In genomic region chrX:37684918-37685317, GRCh38 we compare ENCODE assay signal across 9 cellular contexts. TPM values are rescaled to one million over a fixed set of nuclear protein-coding genes. Genes with fewer than 3 reads are reported as not detected.
DNase-seq lines count a peak whose midpoint lies in the region; ATAC-seq and TF ChIP-seq lines count a peak whose summit lies in the region.
"Had no signal": no experiment of that assay in that cellular context is flagged by ENCODE, and none has a peak within 500 bp of the region (broad histone marks: within the 10 kb centered on the region; RNA-seq: fewer than 3 reads in every experiment).

No MANE protein-coding gene starts in this region.

- H3K4me1 Mint-ChIP-seq in MCF 10A (ENCODE audit: insufficient read depth, unreplicated experiment) (no peaks in the 10 kb centered on the region), T-helper 17 cell (no peaks in the 10 kb centered on the region)
- H3K4me1 Mint-ChIP-seq: activated CD4-positive, alpha-beta T cell treated with anti-CD3 and anti-CD28 coated beads, Interleukin-2, amount 10 ng/mL, durations not matched to agents 24 days and 14 days had no signal

- H3K27me3 ChIP-seq in breast epithelium (peaks cover 0 to 32% of the 10 kb centered on the region in 2 donors), iPS-18a (ENCODE audit: control insufficient read depth, insufficient read depth, low read length) (peaks cover 14% of the 10 kb centered on the region), transverse colon (no peaks in the 10 kb centered on the region)

- H3K36me3 Mint-ChIP-seq in MCF 10A (ENCODE audit: insufficient read depth, unreplicated experiment), result no peaks in the 10 kb centered on the region
- H3K36me3 Mint-ChIP-seq in T-helper 17 cell (ENCODE audit: low read depth), result no peaks in the 10 kb centered on the region

- no TSS peak for BruUV-seq in MCF 10A (replicated peaks; lab: Mats Ljungman, UMichigan)

- H3K4me3 ChIP-seq in breast epithelium (peak overlapping the region in 1 of 3 donors; percentile 51), iPS-18a (ENCODE audit: low read length) (peak overlapping the region; percentile 44), transverse colon (peak overlapping the region in 1 of 4 donors; percentile 60)

- no peak for TF ChIP-seq EP300 in transverse colon (IDR thresholded peaks at IDR 0.05; ENCODE audit: low read depth)

- no peak for ATAC-seq in T-helper 17 cell

- WGBS in transverse colon (ENCODE audit: low coverage in 1 of 2), 2 donors, result 38 to 46% methylated on average over 2 to 4 of the region's 4 CpGs

- H3K27me3 Mint-ChIP-seq in MCF 10A (ENCODE audit: insufficient read depth, unreplicated experiment), result peaks cover 24% of the 10 kb centered on the region
- no peaks in the 10 kb centered on the region for H3K27me3 Mint-ChIP-seq in T-helper 17 cell

- no peaks in the 10 kb centered on the region for H3K9me3 Mint-ChIP-seq in MCF 10A (ENCODE audit: unreplicated experiment)
- H3K9me3 Mint-ChIP-seq: activated CD4-positive, alpha-beta T cell treated with anti-CD3 and anti-CD28 coated beads, Interleukin-2, amount 10 ng/mL, durations not matched to agents 24 days and 14 days had no signal

- TF ChIP-seq POLR2A in breast epithelium (IDR thresholded peaks at IDR 0.05), result no peak
- no peak for TF ChIP-seq POLR2A in transverse colon (IDR thresholded peaks at IDR 0.05)

- H3K9ac ChIP-seq in iPS-18a (ENCODE audit: low read length), result no peak overlapping the region

- DNase-seq in MCF 10A (ENCODE audit: unreplicated experiment) (no peak), breast epithelium (ENCODE audit: low spot score in 2 of 2) (no peak), T-helper 17 cell (no peak), transverse colon (no peak), NCI-H2029 (lab: John Stamatoyannopoulos, UW) (no peak), hypothalamus (lab: John Stamatoyannopoulos, UW) (no peak), NCI-H1105 treated with DMSO at 0.1 percent for 48 hours (lab: John Stamatoyannopoulos, UW) (no peak)

- H3K9me3 ChIP-seq in breast epithelium (no peaks in the 10 kb centered on the region), T-helper 17 cell (ENCODE audit: control insufficient read depth, low read length, poor library complexity, severe bottlenecking) (no peaks in the 10 kb centered on the region), iPS-18a (ENCODE audit: control insufficient read depth, low read depth, low read length) (peaks cover 3% of the 10 kb centered on the region), transverse colon (no peaks in the 10 kb centered on the region)

- no peak for TF ChIP-seq CTCF in MCF 10A (IDR thresholded peaks at IDR 0.05; ENCODE audit: unreplicated experiment)
- TF ChIP-seq CTCF in breast epithelium (IDR thresholded peaks at IDR 0.05), result no peak
- no peak for TF ChIP-seq CTCF in transverse colon (IDR thresholded peaks at IDR 0.05)

- CTCF ChIA-PET in MCF 10A (lab: Yijun Ruan, JAX), result no interaction called here

- no peak overlapping the region for H3K27ac Mint-ChIP-seq in MCF 10A (ENCODE audit: low read depth, unreplicated experiment)
- H3K27ac Mint-ChIP-seq in T-helper 17 cell, result peak overlapping the region; percentile 19
- H3K27ac Mint-ChIP-seq: activated CD4-positive, alpha-beta T cell treated with anti-CD3 and anti-CD28 coated beads, Interleukin-2, amount 10 ng/mL, durations not matched to agents 24 days and 14 days had no signal

- POLR2A ChIA-PET in MCF 10A (lab: Yijun Ruan, JAX), result interaction anchor here (1.1 kb wide), 1 partner anchor 113 kb away, joined by 4 read pairs; no protein-coding TSS in a partner anchor

- H3K4me1 ChIP-seq in breast epithelium, result no peaks in the 10 kb centered on the region
- peaks cover 4% of the 10 kb centered on the region for H3K4me1 ChIP-seq in iPS-18a (ENCODE audit: control insufficient read depth, low read depth, low read length)
- peaks cover 0 to 17% (median 6%) of the 10 kb centered on the region in 4 donors for H3K4me1 ChIP-seq in transverse colon

- in situ Hi-C loops in transverse colon (cut with MboI; ENCODE audit: low pct_ligation_motif_present in 1 of 4, low pct_unique_long_range_greater_than_20kb in 1 of 4, low sequenced_read_pairs in 3 of 4), result no loop called here

- no peaks in the 10 kb centered on the region for H3K36me3 ChIP-seq in breast epithelium
- no peaks in the 10 kb centered on the region for H3K36me3 ChIP-seq in iPS-18a (ENCODE audit: control insufficient read depth, low read depth, low read length)
- H3K36me3 ChIP-seq in transverse colon, result no peaks in the 10 kb centered on the region

- no peak overlapping the region for H3K27ac ChIP-seq in breast epithelium
- no peak overlapping the region for H3K27ac ChIP-seq in iPS-18a (ENCODE audit: low read length)
- peak overlapping the region; percentile 90 to 93 (median 90) for H3K27ac ChIP-seq in transverse colon

- intact Hi-C loops in MCF 10A (cut with micrococcal nuclease) (no loop called here), breast epithelium (cut with DNase I; ENCODE audit: low total_unique reads) (no loop called here), transverse colon (cut with DNase I; ENCODE audit: low total_unique reads) (no loop called here)

- H3K4me3 Mint-ChIP-seq in MCF 10A (ENCODE audit: unreplicated experiment) (peak overlapping the region; percentile 6), T-helper 17 cell (peak overlapping the region; percentile 69)
- H3K4me3 Mint-ChIP-seq: activated CD4-positive, alpha-beta T cell treated with anti-CD3 and anti-CD28 coated beads, Interleukin-2, amount 10 ng/mL, durations not matched to agents 24 days and 14 days had no signal

RNA-seq across cellular contexts. Expression of gene XK, which starts 0.7 kb away (rescaled TPM):
- total RNA-seq in MCF 10A (2022) (0.37 and 0.63 TPM in 2 replicates), breast epithelium (under 1 TPM; under 0.01 to 0.88 (median 0.66) TPM), T-helper 17 cell (10 to 100 TPM in 1 of 2 donors, under 1 TPM in 1; 0.32 to 11.3 TPM), transverse colon (10 to 100 TPM; 36.3 to 54.3 (median 39.9) TPM)

Comparison
In these comparisons a context has a peak if more than half of its experiments do, and no peak if none do; other contexts are left out.
1. H3K27ac ChIP-seq: peak in transverse colon (4 of 4); none in breast epithelium (0 of 2) and iPS-18a (single experiment).